ENCODE assay signal across 8 cellular contexts in the genomic region with DNA sequence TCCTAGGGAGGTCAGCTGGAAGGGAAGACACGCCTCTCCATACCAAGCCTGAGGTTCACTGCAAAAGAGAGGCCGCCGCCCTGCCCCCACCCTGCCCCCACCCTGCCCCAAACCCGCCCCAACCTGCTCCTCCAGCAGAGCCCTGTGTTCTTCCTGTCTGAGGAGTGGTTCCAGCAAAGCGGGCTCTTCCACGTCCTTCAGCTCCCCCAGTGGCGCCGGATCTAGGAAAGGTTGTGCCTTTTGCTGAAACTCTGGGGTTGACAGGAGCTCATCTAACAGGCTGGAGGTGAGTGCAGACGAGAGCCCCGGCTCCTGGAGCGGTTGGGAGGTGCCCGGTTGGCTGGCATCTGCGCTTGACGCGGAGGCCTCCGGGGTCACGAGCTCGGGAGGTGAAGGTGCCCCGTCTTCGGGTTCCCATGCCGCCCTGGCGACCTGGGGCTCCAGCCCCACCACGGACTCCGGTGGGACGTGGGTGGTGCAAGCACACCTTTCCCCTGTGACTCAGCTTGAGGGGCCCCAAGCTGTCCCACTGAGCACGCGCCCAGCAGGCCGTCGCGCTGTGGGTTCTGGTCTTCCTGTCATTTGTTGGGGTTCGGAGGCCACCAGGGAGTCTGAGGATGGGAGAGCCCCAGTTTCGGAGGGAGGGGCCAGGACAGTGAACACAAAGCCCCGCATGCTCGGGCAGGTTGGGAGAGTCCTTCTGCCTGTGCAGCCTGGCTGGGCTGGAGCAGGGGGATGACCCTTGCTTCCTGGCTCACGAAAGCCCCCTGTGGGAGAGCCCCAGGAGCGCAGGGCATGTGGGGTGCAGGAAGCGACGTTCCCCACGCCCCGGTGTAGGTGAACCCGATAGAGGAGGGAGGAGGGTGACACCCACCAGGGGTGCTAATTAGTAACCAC.
DNase-seq lines count a peak whose midpoint lies in the region; ATAC-seq and TF ChIP-seq lines count a peak whose summit lies in the region.

No MANE protein-coding gene starts in this region.

- DNase-seq in AG08395 (ENCODE audit: low spot score) (peak; percentile 2), glomerular visceral epithelial cell (ENCODE audit: extremely low spot score) (peak; percentile 49), trophoblast cell (peak in 1 of 2 donors; percentile 20), upper lobe of right lung (peak; percentile 87), DMS79 treated with DMSO at 0.1 percent for 48 hours (lab: John Stamatoyannopoulos, UW) (no peak)
- peak; percentile 69 for DNase-seq in activated T-cell treated with anti-CD3 and anti-CD28 coated beads, Interleukin-2, amount 50 U/mL, for 1 hour

- H3K14ac ChIP-seq in trophoblast cell (ENCODE audit: low read length), result no peak overlapping the region

- no peak overlapping the region for H4K91ac ChIP-seq in trophoblast cell (ENCODE audit: low read depth, low read length)

- H2AK5ac ChIP-seq in trophoblast cell (ENCODE audit: low read length), result no peak overlapping the region

- no peak overlapping the region for H2BK5ac ChIP-seq in trophoblast cell (ENCODE audit: low read depth, low read length, poor library complexity)

- H3K4ac ChIP-seq in trophoblast cell (ENCODE audit: low read depth, low read length), result no peak overlapping the region

- H3K79me2 ChIP-seq in trophoblast cell (ENCODE audit: control insufficient read depth, insufficient read depth, low read length, poor library complexity), result no peaks in the 10 kb centered on the region

- H3K9me3 ChIP-seq in trophoblast cell (ENCODE audit: insufficient read depth, low read depth, low read length), result peaks cover 33% of the 10 kb centered on the region
- peaks cover 4% of the 10 kb centered on the region for H3K9me3 ChIP-seq in upper lobe of right lung

- ATAC-seq in GM19463 (IDR thresholded peaks at IDR 0.05; ENCODE audit: unreplicated experiment) (peak; percentile 56), HG03571 (IDR thresholded peaks at IDR 0.05; ENCODE audit: unreplicated experiment) (peak; percentile 57), upper lobe of right lung (peak; percentile 55)

- peak overlapping the region; percentile 31 for H3K18ac ChIP-seq in trophoblast cell (ENCODE audit: low read length)

- peak overlapping the region; percentile 20 for H4K12ac ChIP-seq in trophoblast cell (ENCODE audit: low read depth, low read length)

- no peak for TF ChIP-seq CTCF in upper lobe of right lung (IDR thresholded peaks at IDR 0.05)

- no peaks in the 10 kb centered on the region for H3K79me1 ChIP-seq in trophoblast cell (ENCODE audit: low read length)

- intact Hi-C loops in upper lobe of right lung (cut with DNase I), result no loop called here

- peak overlapping the region; percentile 4 for H3K4me2 ChIP-seq in trophoblast cell (ENCODE audit: low read length)

- H3K4me1 ChIP-seq in trophoblast cell (ENCODE audit: control insufficient read depth in 1 of 2, insufficient read depth in 2 of 2, low read length in 2 of 2) (peaks cover 0 to 2% of the 10 kb centered on the region in 2 experiments), upper lobe of right lung (no peaks in the 10 kb centered on the region)

- H3K27ac ChIP-seq in trophoblast cell (ENCODE audit: low read depth, low read length) (no peak overlapping the region), upper lobe of right lung (no peak overlapping the region)

- no peak overlapping the region for H2BK120ac ChIP-seq in trophoblast cell (ENCODE audit: insufficient read depth, low read length, poor library complexity)

- no peak overlapping the region for H3K23ac ChIP-seq in trophoblast cell (ENCODE audit: low read length)

- peak overlapping the region; percentile 9 for H2AFZ ChIP-seq in trophoblast cell (ENCODE audit: insufficient read depth, low read length, poor library complexity)

- no peak overlapping the region for H4K8ac ChIP-seq in trophoblast cell (ENCODE audit: low read depth, low read length)

- H3K36me3 ChIP-seq in trophoblast cell (ENCODE audit: control insufficient read depth in 1 of 2, insufficient read depth in 2 of 2, low read length in 2 of 2), result no peaks in the 10 kb centered on the region
- H3K36me3 ChIP-seq in upper lobe of right lung, result no peaks in the 10 kb centered on the region

- H2BK12ac ChIP-seq in trophoblast cell (ENCODE audit: low read length), result no peak overlapping the region

- H3K4me3 ChIP-seq in trophoblast cell (ENCODE audit: low read depth, low read length), result peak overlapping the region; percentile 0
- peak overlapping the region; percentile 32 for H3K4me3 ChIP-seq in upper lobe of right lung

- no peak overlapping the region for H3K9ac ChIP-seq in trophoblast cell (ENCODE audit: low read length)

- WGBS in trophoblast cell (ENCODE audit: extremely low coverage, insufficient coverage, insufficient read length), result no CpG with 5 or more reads among the region's 41 CpGs

- H3K27me3 ChIP-seq in trophoblast cell (ENCODE audit: insufficient read depth, low read length), result peaks cover 10% of the 10 kb centered on the region
- peaks cover 7% of the 10 kb centered on the region for H3K27me3 ChIP-seq in upper lobe of right lung
